Comparison of ENCODE assay signal across 9 cellular contexts in the genomic region with DNA sequence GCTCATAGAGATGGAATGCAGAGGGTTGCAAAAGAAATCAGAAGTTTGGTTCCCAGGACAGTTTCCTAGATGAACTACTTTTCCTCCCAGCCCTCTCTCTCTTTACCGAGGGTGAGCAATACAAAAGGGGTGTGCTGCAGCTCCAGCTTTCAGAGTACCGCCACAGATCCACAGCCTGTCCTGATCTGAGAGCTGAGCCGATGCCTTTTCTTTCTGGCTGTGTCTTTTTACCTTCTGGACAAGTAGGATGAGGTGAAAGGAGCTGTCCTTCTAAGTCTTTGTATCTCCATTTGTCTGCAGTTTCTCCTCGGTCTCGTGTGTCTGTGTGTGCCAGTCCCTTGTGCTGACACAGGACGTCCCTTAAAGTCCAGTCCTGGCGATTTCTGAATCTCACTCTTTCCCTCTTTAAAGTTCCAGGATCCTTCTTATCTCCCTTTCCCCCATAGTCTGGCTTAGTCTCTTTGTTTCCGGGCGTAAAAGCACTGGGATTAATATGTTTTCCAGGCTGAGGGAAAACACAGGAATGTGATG. TPM values are rescaled to one million over a fixed set of nuclear protein-coding genes. Genes with fewer than 3 reads are reported as not detected.
DNase-seq lines count a peak whose midpoint lies in the region; ATAC-seq, FAIRE-seq and TF ChIP-seq lines count a peak whose summit lies in the region.
"Had no signal": no experiment of that assay in that cellular context is flagged by ENCODE, and none has a peak within 500 bp of the region (broad histone marks: within the 10 kb centered on the region; RNA-seq: fewer than 3 reads in every experiment).

No MANE protein-coding gene starts in this region.

- CTCF ChIA-PET in HEK293 (lab: Yijun Ruan, JAX) (interaction anchor here (0.7 kb wide), 1 partner anchor 414 kb away, joined by 3 read pairs; no protein-coding TSS in a partner anchor), K562 (lab: Yijun Ruan, JAX; ENCODE audit: low intra/inter-chr PET ratio) (interaction anchor here (2.2 kb wide), 1 partner anchor 174 kb away, joined by 9 read pairs; no protein-coding TSS in a partner anchor)

- H3K4me1 ChIP-seq in HEK293 (ENCODE audit: control insufficient read depth, insufficient read depth, low read length) (no peaks in the 10 kb centered on the region), K562 (replicated peaks in 1 of 2; ENCODE audit: control insufficient read depth in 2 of 2, insufficient read depth in 2 of 2, low read length in 2 of 2) (peaks cover 0 to 7% of the 10 kb centered on the region in 2 experiments; a peak in 3 of 5 replicates)

- no peak overlapping the region for H3K4me3 Mint-ChIP-seq in T-helper 17 cell

- no peak for TF ChIP-seq EP300 in K562 (IDR thresholded peaks at IDR 0.05; ENCODE audit: low read length)

- DNase-seq in K562 (ENCODE audit: extremely low read depth in 1 of 4, low spot score in 3 of 4) (no peak), islet precursor cell (peak; percentile 71), stromal cell of bone marrow (ENCODE audit: low read depth) (peak; percentile 79), GM12891 (ENCODE audit: insufficient read length, low spot score) (no peak), T-helper 17 cell (no peak), NCI-H748 (lab: John Stamatoyannopoulos, UW; ENCODE audit: unreplicated experiment) (no peak)
- DNase-seq in stimulated activated naive CD4-positive, alpha-beta T cell treated with Interleukin-2 at 50 U/mL for 16 hours (lab: John Stamatoyannopoulos, UW), result no peak

- peaks cover 15% of the 10 kb centered on the region for H3K4me1 Mint-ChIP-seq in T-helper 17 cell

- H3K79me2 ChIP-seq in K562 (ENCODE audit: control insufficient read depth, insufficient read depth, low read length), result no peaks in the 10 kb centered on the region

- no peak for TF ChIP-seq RAD21 in K562 (CRISPR knock-in tag; conservative IDR thresholded peaks at IDR 0.05 in 1 of 2, IDR thresholded peaks at IDR 0.05 in 1 of 2)

- no peak overlapping the region for H3K27ac Mint-ChIP-seq in T-helper 17 cell

- H3K27me3 ChIP-seq in K562 (ENCODE audit: control insufficient read depth in 2 of 2, insufficient read depth in 2 of 2, low read length in 2 of 2), result peaks cover 0 to 7% of the 10 kb centered on the region in 2 experiments; a peak in 2 of 5 replicates

- H3K9ac ChIP-seq in K562 (ENCODE audit: insufficient read depth in 1 of 2, low read depth in 2 of 2, low read length in 2 of 2), result no peak overlapping the region

- BruUV-seq in K562 (replicated peaks; lab: Mats Ljungman, UMichigan), result no TSS peak

- H3K4me3 ChIP-seq in HEK293 (ENCODE audit: low read depth, low read length) (peak overlapping the region; percentile 21), K562 (no peak overlapping the region)

- H3K27ac ChIP-seq in HEK293 (ENCODE audit: extremely low read depth, low read depth, low read length) (no peak overlapping the region; the same call in 1 of the 2 replicates), K562 (ENCODE audit: extremely low read depth, low read depth, low read length) (no peak overlapping the region)

- no peaks in the 10 kb centered on the region for H3K27me3 Mint-ChIP-seq in T-helper 17 cell

- no peaks in the 10 kb centered on the region for H4K20me1 ChIP-seq in K562 (replicated peaks; ENCODE audit: control insufficient read depth, insufficient read depth, low read length)

- TF ChIP-seq POLR2A in K562 (conservative IDR thresholded peaks at IDR 0.05) (no peak), GM12891 (IDR thresholded peaks at IDR 0.05; ENCODE audit: low read depth, low read length) (no peak)

- no peaks in the 10 kb centered on the region for H3K36me3 Mint-ChIP-seq in T-helper 17 cell (ENCODE audit: low read depth)

- H3K9me3 ChIP-seq in HEK293 (ENCODE audit: control insufficient read depth, insufficient read depth, low read depth, low read length) (no peaks in the 10 kb centered on the region), K562 (replicated peaks; ENCODE audit: control insufficient read depth, insufficient read depth, low read depth, low read length) (no peaks in the 10 kb centered on the region), T-helper 17 cell (ENCODE audit: control insufficient read depth, low read length, poor library complexity, severe bottlenecking) (no peaks in the 10 kb centered on the region)

- H3K36me3 ChIP-seq in HEK293 (ENCODE audit: control insufficient read depth in 2 of 2, insufficient read depth in 1 of 2, low read length in 2 of 2) (no peaks in the 10 kb centered on the region), K562 (ENCODE audit: control insufficient read depth, insufficient read depth, low read length) (no peaks in the 10 kb centered on the region)

- in situ Hi-C loops in K562 (cut with MboI), result loop anchor here (10.0 to 25.0 kb wide), 3 partner anchors 94 to 622 kb away; no protein-coding TSS in a partner anchor

- H3K4me2 ChIP-seq in K562 (ENCODE audit: insufficient read depth, low read length), result peak overlapping the region; percentile 3

- FAIRE-seq in K562 (lab: Jason Lieb, UNC), result no peak
- FAIRE-seq in GM12891 (lab: Jason Lieb, UNC), result no peak
- FAIRE-seq: colon had no signal

- no peaks in the 10 kb centered on the region for H3K9me1 ChIP-seq in K562 (ENCODE audit: control insufficient read depth, insufficient read depth, low read length)

- POLR2A ChIA-PET in HEK293 (lab: Yijun Ruan, JAX) (no interaction called here), K562 (lab: Yijun Ruan, JAX) (no interaction called here)

- peak overlapping the region; percentile 53 for H2AFZ ChIP-seq in K562 (ENCODE audit: low read depth, low read length)

- no peak for TF ChIP-seq CTCF in HEK293 (tag by site-specific recombination; IDR thresholded peaks at IDR 0.05)
- TF ChIP-seq CTCF in K562 (IDR thresholded peaks at IDR 0.05 in 2 of 3, conservative IDR thresholded peaks at IDR 0.05 in 1 of 3; ENCODE audit: insufficient read depth in 2 of 3, low read depth in 1 of 3, low read length in 3 of 3), result no peak

- no peak for ATAC-seq in K562
- no peak for ATAC-seq in T-helper 17 cell

- intact Hi-C loops in K562 (cut with micrococcal nuclease), result loop anchor here (5.0 to 10.0 kb wide), 2 partner anchors 54 to 647 kb away; no protein-coding TSS in a partner anchor

- 9% methylated on average over 9 of the region's 9 CpGs for WGBS in K562 (ENCODE audit: insufficient coverage, low coverage, missing lambda C conversion rate)

TF ChIP-seq in K562, 482 proteins besides CTCF, POLR2A, EP300 and RAD21 (continues in another document):
- no peak for TF ChIP-seq ZFX (CRISPR knock-in tag; IDR thresholded peaks at IDR 0.05)
- TF ChIP-seq RB1 (IDR thresholded peaks at IDR 0.05; ENCODE audit: low read depth), result no peak
- no peak for TF ChIP-seq ZNF24 (IDR thresholded peaks at IDR 0.05)
- TF ChIP-seq TAF1 (IDR thresholded peaks at IDR 0.05; ENCODE audit: control insufficient read depth, extremely low read depth, insufficient read depth, low read length, severe bottlenecking), result no peak
- peak in 1 of 2 experiments; percentile 36; a peak in 1 of 4 replicates for TF ChIP-seq NONO (IDR thresholded peaks at IDR 0.05; ENCODE audit: low read depth in 2 of 2, low read length in 1 of 2)
- TF ChIP-seq ZNF79 (CRISPR knock-in tag; IDR thresholded peaks at IDR 0.05; ENCODE audit: low read depth), result no peak
- no peak for TF ChIP-seq ZKSCAN8 (CRISPR knock-in tag; IDR thresholded peaks at IDR 0.05)
- TF ChIP-seq LEF1 (IDR thresholded peaks at IDR 0.05), result no peak

TF ChIP-seq in GM12891, 5 proteins besides CTCF, POLR2A, EP300 and RAD21:
- TF ChIP-seq POLR2AphosphoS5 (IDR thresholded peaks at IDR 0.05; ENCODE audit: low read depth, low read length), result no peak
- TF ChIP-seq TAF1 (IDR thresholded peaks at IDR 0.05; ENCODE audit: low read depth, low read length), result no peak
- no peak for TF ChIP-seq POU2F2 (IDR thresholded peaks at IDR 0.05; ENCODE audit: low read depth, low read length)
- TF ChIP-seq PAX5 (IDR thresholded peaks at IDR 0.05; ENCODE audit: insufficient read depth, low read length, severe bottlenecking), result no peak
- TF ChIP-seq SPI1 (IDR thresholded peaks at IDR 0.05; ENCODE audit: low read depth, low read length), result no peak

RNA-seq across cellular contexts. Expression of gene CCDC80, which starts 0.5 kb away (rescaled TPM):
- 0.56 TPM in 1 of 2 replicates, not detected in the other for total RNA-seq in K562 (2011; cell fraction: chromatin; rRNA removed; ENCODE audit: low replicate concordance)
- total RNA-seq in K562 (2011; cell fraction: nucleolus; rRNA removed), result 0.39 TPM in 1 of 2 replicates, not detected in the other
- total RNA-seq in K562 (2011; cell fraction: nucleoplasm; rRNA removed), result 0.44 and 0.69 TPM in 2 replicates
- 0.59 and 0.61 TPM in 2 replicates for total RNA-seq in K562 (2014; rRNA removed)
- 0.69 and 1.5 TPM in 2 replicates for total RNA-seq in K562 (2014; rRNA removed; fragmentation: Illumina TruSeq; extraction: Trizol)
- total RNA-seq in K562 (2015; rRNA removed; fragmentation: Illumina TruSeq; extraction: Trizol), result 1.5 and 1.6 TPM in 2 replicates
- total RNA-seq in K562 (2021), result 1.4 and 2.2 TPM in 2 replicates
- 0.12 and 0.17 TPM in 2 replicates for polyA plus RNA-seq in K562 (2011; rRNA removed)
- polyA plus RNA-seq in K562 (2011; cell fraction: cytosol; rRNA removed), result 0.10 TPM in 1 of 2 replicates, not detected in the other
- polyA plus RNA-seq in K562 (2011; cell fraction: nucleus; rRNA removed), result 0.20 and 0.48 TPM in 2 replicates
- polyA plus RNA-seq in K562 (2012), result 2.2 and 5.9 TPM in 2 replicates
- 0.40 and 1.4 TPM in 2 replicates for polyA plus RNA-seq in K562 (2014; fragmentation: Illumina TruSeq; extraction: Trizol)
- 1 to 10 TPM in 1 of 2 experiments, under 1 TPM in 1; 0.73 to 2.0 TPM for polyA plus RNA-seq in K562 (2014; fragmentation: Nextera tagmentation; extraction: Ambion mirVana)
- polyA plus RNA-seq in K562 (2014; rRNA removed), result 0.19 and 1.1 TPM in 2 replicates
- 0.25 TPM in 1 of 2 replicates, not detected in the other for polyA minus RNA-seq in K562 (2011; rRNA and poly(A)+ RNA removed)
- polyA minus RNA-seq in K562 (2011; cell fraction: cytosol; rRNA and poly(A)+ RNA removed), result not detected in 2 replicates
- polyA minus RNA-seq in K562 (2011; cell fraction: nucleus; rRNA and poly(A)+ RNA removed), result 0.13 and 0.22 TPM in 2 replicates
- 0.39 TPM for polyA plus RNA-seq in GM12891 (2012; ENCODE audit: low read depth, missing spikeins)
- not detected for total RNA-seq in T-helper 17 cell

Comparison
In these comparisons a context has a peak if more than half of its experiments do, and no peak if none do; other contexts are left out.
1. DNase-seq: peak in islet precursor cell (single experiment) and stromal cell of bone marrow (single experiment); none in K562 (0 of 4), GM12891 (single experiment), T-helper 17 cell (0 of 3), NCI-H748 (single experiment) and stimulated activated naive CD4-positive, alpha-beta T cell treated with Interleukin-2 at 50 U/mL for 16 hours (single experiment).
2. Of the 44 proteins assayed by ChIP-seq in both K562 and HEK293: peak only in K562: none; only in HEK293: REST and ZBTB17; in both: none; in neither: 42.